ENCODE assay signal across 21 cellular contexts in genomic region chr7:142579946-142580345, GRCh38.
A peak's percentile ranks its signal among the peaks of the same experiment; 100 is the strongest.
DNase-seq lines count a peak whose midpoint lies in the region; ATAC-seq and TF ChIP-seq lines count a peak whose summit lies in the region.
"Had no signal": no experiment of that assay in that cellular context is flagged by ENCODE, and none has a peak within 500 bp of the region (broad histone marks: within the 10 kb centered on the region; RNA-seq: fewer than 3 reads in every experiment).

No MANE protein-coding gene starts in this region.

- POLR2A ChIA-PET in activated naive CD8-positive, alpha-beta T cell treated with anti-CD3 and anti-CD28 coated beads, Interleukin-2, amount 10 ng/mL, durations not matched to agents 7 days and 5 days (lab: Charles Lee), result interaction anchor here (1.6 kb wide), 1 partner anchor 22 kb away, joined by 4 read pairs; no protein-coding TSS in a partner anchor

- peaks cover 33% of the 10 kb centered on the region for H3K4me1 Mint-ChIP-seq in activated naive CD8-positive, alpha-beta T cell treated with anti-CD3 and anti-CD28 coated beads, Interleukin-2, amount 10 ng/mL, durations not matched to agents 7 days and 5 days

- peaks cover 1% of the 10 kb centered on the region for H3K36me3 Mint-ChIP-seq in activated naive CD8-positive, alpha-beta T cell treated with anti-CD3 and anti-CD28 coated beads, Interleukin-2, amount 10 ng/mL, durations not matched to agents 7 days and 5 days
- H3K36me3 Mint-ChIP-seq: naive thymus-derived CD8-positive, alpha-beta T cell had no signal

- H3K27me3 Mint-ChIP-seq in activated naive CD8-positive, alpha-beta T cell treated with anti-CD3 and anti-CD28 coated beads, Interleukin-2, amount 10 ng/mL, durations not matched to agents 7 days and 5 days, result peaks cover 2% of the 10 kb centered on the region
- H3K27me3 Mint-ChIP-seq: naive thymus-derived CD8-positive, alpha-beta T cell had no signal

- peak overlapping the region; percentile 74 for H3K27ac Mint-ChIP-seq in activated naive CD8-positive, alpha-beta T cell treated with anti-CD3 and anti-CD28 coated beads, Interleukin-2, amount 10 ng/mL, durations not matched to agents 7 days and 5 days

- peak overlapping the region; percentile 71 for H3K4me3 Mint-ChIP-seq in activated naive CD8-positive, alpha-beta T cell treated with anti-CD3 and anti-CD28 coated beads, Interleukin-2, amount 10 ng/mL, durations not matched to agents 7 days and 5 days

- H3K27me3 ChIP-seq in lower lobe of right lung (ENCODE audit: low read depth), result no peaks in the 10 kb centered on the region
- H3K27me3 ChIP-seq: BLaER1 had no signal

- H3K4me1 ChIP-seq in lower lobe of right lung, result no peaks in the 10 kb centered on the region
- H3K4me1 ChIP-seq: HAP-1 had no signal

- no peaks in the 10 kb centered on the region for H3K36me3 ChIP-seq in lower lobe of right lung
- H3K36me3 ChIP-seq: BLaER1, HAP-1 had no signal

- TF ChIP-seq CTCF in lower lobe of right lung (IDR thresholded peaks at IDR 0.05), result no peak

- H3K4me3 ChIP-seq in lower lobe of right lung, result no peak overlapping the region
- H3K4me3 ChIP-seq: BLaER1, HAP-1, lung, psoas muscle had no signal

- no peaks in the 10 kb centered on the region for H3K9me3 Mint-ChIP-seq in activated naive CD8-positive, alpha-beta T cell treated with anti-CD3 and anti-CD28 coated beads, Interleukin-2, amount 10 ng/mL, durations not matched to agents 7 days and 5 days
- H3K9me3 Mint-ChIP-seq: naive thymus-derived CD8-positive, alpha-beta T cell had no signal

- intact Hi-C loops in lower lobe of right lung (cut with DNase I), result no loop called here

- no peak overlapping the region for H3K27ac ChIP-seq in lower lobe of right lung
- H3K27ac ChIP-seq: BLaER1, psoas muscle had no signal

- H3K9me3 ChIP-seq in lower lobe of right lung, result no peaks in the 10 kb centered on the region
- H3K9me3 ChIP-seq: HAP-1, psoas muscle had no signal

- no peak for DNase-seq in activated naive CD8-positive, alpha-beta T cell treated with anti-CD3 and anti-CD28 coated beads, Interleukin-2, amount 10 ng/mL, durations not matched to agents 7 days and 5 days
- DNase-seq in COR-L47 (lab: John Stamatoyannopoulos, UW) (no peak), lower lobe of right lung (no peak), NCI-H1417 treated with DMSO at 0.1 percent for 48 hours (lab: John Stamatoyannopoulos, UW) (no peak)
- DNase-seq: activated CD4-positive, CD25-positive, alpha-beta regulatory T cell; cerebellar nuclear complex; foreskin fibroblast; MM.1S; naive thymus-derived CD8-positive, alpha-beta T cell; NCI-H2107; NCI-H82; psoas muscle; stimulated activated CD4-positive, alpha-beta T cell treated with anti-CD3 and anti-CD28 coated beads, Interleukin-12 subunit alpha, Interleukin-12 subunit beta, amount 100 ng/mL, for 4 hours; SW 1271 had no signal

- ATAC-seq in GM18517 (IDR thresholded peaks at IDR 0.05; ENCODE audit: unreplicated experiment), result peak; percentile 46
- ATAC-seq in GM21381 (IDR thresholded peaks at IDR 0.05; ENCODE audit: unreplicated experiment), result peak; percentile 41
- ATAC-seq in HG03196 (IDR thresholded peaks at IDR 0.05; ENCODE audit: unreplicated experiment), result peak; percentile 33
- no peak for ATAC-seq in activated naive CD8-positive, alpha-beta T cell treated with anti-CD3 and anti-CD28 coated beads, Interleukin-2, amount 10 ng/mL, durations not matched to agents 7 days and 5 days (ENCODE audit: low read depth)
- no peak for ATAC-seq in lower lobe of right lung
- no peak for ATAC-seq in HG02642 (IDR thresholded peaks at IDR 0.05; ENCODE audit: poor library complexity, unreplicated experiment)
- ATAC-seq: naive thymus-derived CD8-positive, alpha-beta T cell; psoas muscle had no signal

Comparison
In these comparisons a context has a peak if more than half of its experiments do, and no peak if none do; other contexts are left out.
1. ATAC-seq: peak in GM18517 (single experiment), GM21381 (single experiment) and HG03196 (single experiment); none in activated naive CD8-positive, alpha-beta T cell treated with anti-CD3 and anti-CD28 coated beads, Interleukin-2, amount 10 ng/mL, durations not matched to agents 7 days and 5 days (single experiment), lower lobe of right lung (0 of 2) and HG02642 (single experiment).